In genomic region chr5:61120534-61120933, GRCh38 we compare ENCODE assay signal across 23 cellular contexts.
"Had no signal": no experiment of that assay in that cellular context is flagged by ENCODE, and none has a peak within 500 bp of the region (broad histone marks: within the 10 kb centered on the region; RNA-seq: fewer than 3 reads in every experiment).

No MANE protein-coding gene starts in this region.

- H3K27me3 ChIP-seq: gastrocnemius medialis, spleen, vagina had no signal

- ATAC-seq: gastrocnemius medialis; left cardiac atrium; natural killer cell treated with Interleukin-12 subunit alpha and Interleukin-12 subunit beta and Interleukin-15 and Interleukin-18, amount 100 ng/mL, for 72 hours had no signal

- H3K9me3 Mint-ChIP-seq: activated CD4-positive, alpha-beta T cell treated with anti-CD3 and anti-CD28 coated beads, Interleukin-2, amount 10 ng/mL, durations not matched to agents 24 days and 14 days; activated naive CD4-positive, alpha-beta T cell treated with anti-CD3 and anti-CD28 coated beads, Interleukin-2, amount 50 U/mL, for 24 hours; activated T-helper 1 cell treated with anti-CD3 and anti-CD28 coated beads, Interleukin-12 subunit alpha, Interleukin-12 subunit beta, Interleukin-2, Interleukin-4 antibody, amounts not matched to agents 30 ng/mL and 10 ng/mL and 1 ng/mL, durations not matched to agents 14 hours and 24 hours and 36 hours; natural killer cell treated with Interleukin-12 subunit alpha and Interleukin-12 subunit beta and Interleukin-15 and Interleukin-18, amount 100 ng/mL, for 72 hours; type B pancreatic cell had no signal

- H3K27ac ChIP-seq: gastrocnemius medialis, spleen, thoracic aorta, vagina, VCaP had no signal

- H3K36me3 ChIP-seq: gastrocnemius medialis, spleen, thoracic aorta, vagina had no signal

- FAIRE-seq: islet of Langerhans had no signal

- H3K9me3 ChIP-seq: gastrocnemius medialis, spleen, thoracic aorta, vagina had no signal

- H3K4me1 ChIP-seq: gastrocnemius medialis, spleen, vagina had no signal

- H3K4me3 Mint-ChIP-seq: activated CD4-positive, alpha-beta memory T cell treated with anti-CD3 and anti-CD28 coated beads, Interleukin-2, amount 10 ng/mL, durations not matched to agents 7 days and 5 days; activated CD4-positive, alpha-beta T cell treated with anti-CD3 and anti-CD28 coated beads, Interleukin-2, amount 10 ng/mL, durations not matched to agents 24 days and 14 days; activated naive CD4-positive, alpha-beta T cell treated with anti-CD3 and anti-CD28 coated beads, Interleukin-2, amount 50 U/mL, for 24 hours; activated T-helper 1 cell treated with anti-CD3 and anti-CD28 coated beads, Interleukin-12 subunit alpha, Interleukin-12 subunit beta, Interleukin-2, Interleukin-4 antibody, amounts not matched to agents 30 ng/mL and 10 ng/mL and 1 ng/mL, durations not matched to agents 14 hours and 24 hours and 36 hours; memory B cell; natural killer cell treated with Interleukin-12 subunit alpha and Interleukin-12 subunit beta and Interleukin-15 and Interleukin-18, amount 100 ng/mL, for 72 hours; T-helper 2 cell treated with Interferon-gamma antibody and Interleukin-4, amounts not matched to agents 5 μg/mL and 100 μg/mL, for 36 hours; type B pancreatic cell had no signal

- H3K27me3 Mint-ChIP-seq: activated CD4-positive, alpha-beta memory T cell treated with anti-CD3 and anti-CD28 coated beads, Interleukin-2, amount 10 ng/mL, durations not matched to agents 7 days and 5 days; activated CD4-positive, alpha-beta T cell treated with anti-CD3 and anti-CD28 coated beads, Interleukin-2, amount 10 ng/mL, durations not matched to agents 24 days and 14 days; activated naive CD4-positive, alpha-beta T cell treated with anti-CD3 and anti-CD28 coated beads, Interleukin-2, amount 50 U/mL, for 24 hours; memory B cell; natural killer cell treated with Interleukin-12 subunit alpha and Interleukin-12 subunit beta and Interleukin-15 and Interleukin-18, amount 100 ng/mL, for 72 hours; progenitor cell of endocrine pancreas; type B pancreatic cell had no signal

- DNase-seq: activated CD4-positive, alpha-beta memory T cell treated with anti-CD3 and anti-CD28 coated beads, Interleukin-2, amount 10 ng/mL, durations not matched to agents 7 days and 5 days; activated CD4-positive, alpha-beta T cell treated with anti-CD3 and anti-CD28 coated beads, Interleukin-2, amount 10 ng/mL, durations not matched to agents 24 days and 14 days; activated gamma-delta T cell; aorta; erythroblast; gastrocnemius medialis; head of caudate nucleus; hypothalamus; left cardiac atrium; spleen; stimulated activated CD4-positive, alpha-beta T cell treated with anti-CD3 and anti-CD28 coated beads, Interleukin-4, amount 100 ng/mL, for 24 hours; stimulated activated naive CD4-positive, alpha-beta T cell treated with Interleukin-2 at 50 U/mL for 16 hours had no signal

- H3K27ac Mint-ChIP-seq: activated CD4-positive, alpha-beta memory T cell treated with anti-CD3 and anti-CD28 coated beads, Interleukin-2, amount 10 ng/mL, durations not matched to agents 7 days and 5 days; activated CD4-positive, alpha-beta T cell treated with anti-CD3 and anti-CD28 coated beads, Interleukin-2, amount 10 ng/mL, durations not matched to agents 24 days and 14 days; activated naive CD4-positive, alpha-beta T cell treated with anti-CD3 and anti-CD28 coated beads, Interleukin-2, amount 50 U/mL, for 24 hours; activated T-helper 1 cell treated with anti-CD3 and anti-CD28 coated beads, Interleukin-12 subunit alpha, Interleukin-12 subunit beta, Interleukin-2, Interleukin-4 antibody, amounts not matched to agents 30 ng/mL and 10 ng/mL and 1 ng/mL, durations not matched to agents 14 hours and 24 hours and 36 hours; memory B cell; natural killer cell treated with Interleukin-12 subunit alpha and Interleukin-12 subunit beta and Interleukin-15 and Interleukin-18, amount 100 ng/mL, for 72 hours; progenitor cell of endocrine pancreas; T-helper 2 cell treated with Interferon-gamma antibody and Interleukin-4, amounts not matched to agents 5 μg/mL and 100 μg/mL, for 36 hours; type B pancreatic cell had no signal

- H3K36me3 Mint-ChIP-seq: natural killer cell treated with Interleukin-12 subunit alpha and Interleukin-12 subunit beta and Interleukin-15 and Interleukin-18, amount 100 ng/mL, for 72 hours; type B pancreatic cell had no signal

- H3K4me3 ChIP-seq: gastrocnemius medialis, spleen, thoracic aorta, vagina had no signal

- H3K4me1 Mint-ChIP-seq: activated CD4-positive, alpha-beta memory T cell treated with anti-CD3 and anti-CD28 coated beads, Interleukin-2, amount 10 ng/mL, durations not matched to agents 7 days and 5 days; activated CD4-positive, alpha-beta T cell treated with anti-CD3 and anti-CD28 coated beads, Interleukin-2, amount 10 ng/mL, durations not matched to agents 24 days and 14 days; activated naive CD4-positive, alpha-beta T cell treated with anti-CD3 and anti-CD28 coated beads, Interleukin-2, amount 50 U/mL, for 24 hours; memory B cell had no signal
